15 cellular contexts compared by ENCODE assay signal in the genomic region with DNA sequence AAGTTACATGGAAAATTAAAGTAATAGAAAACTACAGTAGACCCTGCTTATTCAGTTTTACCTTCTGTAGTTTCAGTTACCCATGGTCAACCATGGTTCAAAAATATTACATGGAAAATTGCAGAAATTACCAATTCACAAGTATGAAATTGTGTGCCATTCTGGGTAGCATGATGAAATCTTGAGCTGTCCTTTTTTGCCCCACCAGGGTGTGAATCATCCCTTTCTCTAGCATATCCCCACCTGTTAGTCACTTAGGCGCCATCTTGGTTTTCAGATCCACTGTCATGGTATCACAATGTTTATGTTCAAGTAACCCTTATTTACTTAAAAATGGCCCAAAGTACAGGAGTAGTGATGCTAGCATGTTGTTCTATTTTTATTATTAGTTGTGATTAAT.
DNase-seq lines count a peak whose midpoint lies in the region; ATAC-seq and TF ChIP-seq lines count a peak whose summit lies in the region.
"Had no signal": no experiment of that assay in that cellular context is flagged by ENCODE, and none has a peak within 500 bp of the region (broad histone marks: within the 10 kb centered on the region; RNA-seq: fewer than 3 reads in every experiment).

No MANE protein-coding gene starts in this region.

- no peak overlapping the region for H3K4me3 Mint-ChIP-seq in stimulated activated effector memory CD8-positive, alpha-beta T cell treated with anti-CD3 and anti-CD28 coated beads, Interleukin-12 subunit alpha, Interleukin-12 subunit beta, amount 100 ng/mL, for 72 hours
- no peak overlapping the region for H3K4me3 Mint-ChIP-seq in stimulated activated naive CD8-positive, alpha-beta T cell treated with anti-CD3 and anti-CD28 coated beads, Interleukin-15, amount 100 ng/mL, for 72 hours
- H3K4me3 Mint-ChIP-seq: CD8-positive, alpha-beta T cell had no signal

- CTCF ChIA-PET in HEK293 (lab: Yijun Ruan, JAX) = interaction anchor here (0.9 kb wide), 1 partner anchor 9 kb away, joined by 3 read pairs; no protein-coding TSS in a partner anchor

- peaks cover 24% of the 10 kb centered on the region for H3K9me3 Mint-ChIP-seq in stimulated activated effector memory CD8-positive, alpha-beta T cell treated with anti-CD3 and anti-CD28 coated beads, Interleukin-12 subunit alpha, Interleukin-12 subunit beta, amount 100 ng/mL, for 72 hours
- peaks cover 31 to 40% of the 10 kb centered on the region in 2 donors for H3K9me3 Mint-ChIP-seq in stimulated activated naive CD8-positive, alpha-beta T cell treated with anti-CD3 and anti-CD28 coated beads, Interleukin-15, amount 100 ng/mL, for 72 hours

- no peak for TF ChIP-seq CTCF in HEK293 (tag by site-specific recombination; IDR thresholded peaks at IDR 0.05)

- H3K4me1 ChIP-seq in HEK293 (ENCODE audit: control insufficient read depth, insufficient read depth, low read length) = no peaks in the 10 kb centered on the region; the same call in 1 of the 2 replicates
- H3K4me1 ChIP-seq: A549, BE2C had no signal

- peak overlapping the region; percentile 55 for H3K27ac Mint-ChIP-seq in stimulated activated effector memory CD8-positive, alpha-beta T cell treated with anti-CD3 and anti-CD28 coated beads, Interleukin-12 subunit alpha, Interleukin-12 subunit beta, amount 100 ng/mL, for 72 hours
- H3K27ac Mint-ChIP-seq in stimulated activated naive CD8-positive, alpha-beta T cell treated with anti-CD3 and anti-CD28 coated beads, Interleukin-15, amount 100 ng/mL, for 72 hours = no peak overlapping the region
- H3K27ac Mint-ChIP-seq: CD8-positive, alpha-beta T cell had no signal

- peak; percentile 7 for DNase-seq in stimulated activated CD4-positive, alpha-beta T cell treated with anti-CD3 and anti-CD28 coated beads, Interleukin-1b, Interleukin-23, amount 100 ng/mL, for 48 hours
- no peak for DNase-seq in stimulated activated CD4-positive, alpha-beta T cell treated with anti-CD3 and anti-CD28 coated beads, Interleukin-4, amount 100 ng/mL, for 24 hours
- DNase-seq in MV-4-11 (lab: John Stamatoyannopoulos, UW) (peak; percentile 5), NCI-H510A treated with DMSO at 0.1 percent for 48 hours (lab: John Stamatoyannopoulos, UW) (no peak), NCI-H2029 (lab: John Stamatoyannopoulos, UW) (no peak)
- no peak for DNase-seq in stimulated activated effector memory CD8-positive, alpha-beta T cell treated with anti-CD3 and anti-CD28 coated beads, Interleukin-12 subunit alpha, Interleukin-12 subunit beta, amount 100 ng/mL, for 72 hours (ENCODE audit: low spot score in 2 of 2)
- no peak for DNase-seq in stimulated activated naive CD8-positive, alpha-beta T cell treated with anti-CD3 and anti-CD28 coated beads, Interleukin-15, amount 100 ng/mL, for 72 hours
- DNase-seq: BE2C; CD8-positive, alpha-beta T cell; COR-L47; DMS53; HCEC 1CT had no signal

- no peak for ATAC-seq in stimulated activated effector memory CD8-positive, alpha-beta T cell treated with anti-CD3 and anti-CD28 coated beads, Interleukin-12 subunit alpha, Interleukin-12 subunit beta, amount 100 ng/mL, for 72 hours
- ATAC-seq in stimulated activated naive CD8-positive, alpha-beta T cell treated with anti-CD3 and anti-CD28 coated beads, Interleukin-15, amount 100 ng/mL, for 72 hours = no peak
- ATAC-seq: A549; CD8-positive, alpha-beta T cell had no signal

- peaks cover 35% of the 10 kb centered on the region for H3K27me3 Mint-ChIP-seq in stimulated activated naive CD8-positive, alpha-beta T cell treated with anti-CD3 and anti-CD28 coated beads, Interleukin-15, amount 100 ng/mL, for 72 hours

- peaks cover 31% of the 10 kb centered on the region for H3K36me3 Mint-ChIP-seq in stimulated activated effector memory CD8-positive, alpha-beta T cell treated with anti-CD3 and anti-CD28 coated beads, Interleukin-12 subunit alpha, Interleukin-12 subunit beta, amount 100 ng/mL, for 72 hours

- no peaks in the 10 kb centered on the region for H3K9me3 ChIP-seq in HEK293 (ENCODE audit: control insufficient read depth, insufficient read depth, low read depth, low read length)
- H3K9me3 ChIP-seq: BE2C had no signal

- no peak overlapping the region for H3K27ac ChIP-seq in HEK293 (ENCODE audit: extremely low read depth, low read depth, low read length)
- H3K27ac ChIP-seq: A549, C4-2B had no signal

- no peaks in the 10 kb centered on the region for H3K36me3 ChIP-seq in HEK293 (ENCODE audit: control insufficient read depth in 2 of 2, insufficient read depth in 1 of 2, low read length in 2 of 2)
- H3K36me3 ChIP-seq: BE2C had no signal

- POLR2A ChIA-PET in HEK293 (lab: Yijun Ruan, JAX) = no interaction called here

- H3K4me3 ChIP-seq in HEK293 (ENCODE audit: low read depth, low read length) = no peak overlapping the region
- H3K4me3 ChIP-seq: A549 had no signal

- peaks cover 26% of the 10 kb centered on the region for H3K4me1 Mint-ChIP-seq in stimulated activated effector memory CD8-positive, alpha-beta T cell treated with anti-CD3 and anti-CD28 coated beads, Interleukin-12 subunit alpha, Interleukin-12 subunit beta, amount 100 ng/mL, for 72 hours
- H3K4me1 Mint-ChIP-seq in stimulated activated naive CD8-positive, alpha-beta T cell treated with anti-CD3 and anti-CD28 coated beads, Interleukin-15, amount 100 ng/mL, for 72 hours = peaks cover 23% of the 10 kb centered on the region

TF ChIP-seq in HEK293, 187 proteins besides CTCF, POLR2A, EP300 and RAD21:
- peak; percentile 77; the same call in 1 of the 2 replicates for TF ChIP-seq SCRT2 (tag by site-specific recombination; IDR thresholded peaks at IDR 0.05)
- TF ChIP-seq ZNF433 (tag by site-specific recombination; IDR thresholded peaks at IDR 0.05; ENCODE audit: low read depth) = no peak

Comparison
In these comparisons a context has a peak if more than half of its experiments do, and no peak if none do; other contexts are left out.
1. DNase-seq: peak in stimulated activated CD4-positive, alpha-beta T cell treated with anti-CD3 and anti-CD28 coated beads, Interleukin-1b, Interleukin-23, amount 100 ng/mL, for 48 hours (single experiment) and MV-4-11 (single experiment); none in stimulated activated CD4-positive, alpha-beta T cell treated with anti-CD3 and anti-CD28 coated beads, Interleukin-4, amount 100 ng/mL, for 24 hours (single experiment), stimulated activated effector memory CD8-positive, alpha-beta T cell treated with anti-CD3 and anti-CD28 coated beads, Interleukin-12 subunit alpha, Interleukin-12 subunit beta, amount 100 ng/mL, for 72 hours (0 of 2), NCI-H510A treated with DMSO at 0.1 percent for 48 hours (single experiment), NCI-H2029 (single experiment) and stimulated activated naive CD8-positive, alpha-beta T cell treated with anti-CD3 and anti-CD28 coated beads, Interleukin-15, amount 100 ng/mL, for 72 hours (0 of 2).